Comparison of ENCODE assay signal across 25 cellular contexts in genomic region chr4:30776451-30776850, GRCh38. TPM values are rescaled to one million over a fixed set of nuclear protein-coding genes. Genes with fewer than 3 reads are reported as not detected.
"Had no signal": no experiment of that assay in that cellular context is flagged by ENCODE, and none has a peak within 500 bp of the region (broad histone marks: within the 10 kb centered on the region; RNA-seq: fewer than 3 reads in every experiment).

No MANE protein-coding gene starts in this region.

- H3K27ac ChIP-seq: adrenal gland, RWPE1, SJSA1, WERI-Rb-1 had no signal

- H3K4me3 Mint-ChIP-seq: activated CD4-positive, alpha-beta T cell treated with anti-CD3 and anti-CD28 coated beads for 36 hours; activated CD8-positive, alpha-beta T cell treated with anti-CD3 and anti-CD28 coated beads for 36 hours; activated naive CD8-positive, alpha-beta T cell treated with anti-CD3 and anti-CD28 coated beads, Interleukin-2, amount 10 ng/mL, durations not matched to agents 7 days and 5 days; activated T-cell treated with anti-CD3 and anti-CD28 coated beads, Interleukin-2, amount 50 U/mL, for 72 hours; brain; central memory CD8-positive, alpha-beta T cell had no signal

- H3K27me3 Mint-ChIP-seq: activated CD4-positive, alpha-beta T cell treated with anti-CD3 and anti-CD28 coated beads for 36 hours; activated CD8-positive, alpha-beta T cell treated with anti-CD3 and anti-CD28 coated beads for 36 hours; activated naive CD8-positive, alpha-beta T cell treated with anti-CD3 and anti-CD28 coated beads, Interleukin-2, amount 10 ng/mL, durations not matched to agents 7 days and 5 days; central memory CD8-positive, alpha-beta T cell had no signal

- H3K9me3 ChIP-seq: adrenal gland, Peyer's patch, SJSA1 had no signal

- H3K27ac Mint-ChIP-seq: activated CD4-positive, alpha-beta T cell treated with anti-CD3 and anti-CD28 coated beads for 36 hours; activated CD8-positive, alpha-beta T cell treated with anti-CD3 and anti-CD28 coated beads for 36 hours; activated naive CD8-positive, alpha-beta T cell treated with anti-CD3 and anti-CD28 coated beads, Interleukin-2, amount 10 ng/mL, durations not matched to agents 7 days and 5 days; activated T-cell treated with anti-CD3 and anti-CD28 coated beads, Interleukin-2, amount 50 U/mL, for 72 hours; brain had no signal

- H3K4me1 Mint-ChIP-seq: activated CD4-positive, alpha-beta T cell treated with anti-CD3 and anti-CD28 coated beads for 36 hours; activated naive CD8-positive, alpha-beta T cell treated with anti-CD3 and anti-CD28 coated beads, Interleukin-2, amount 10 ng/mL, durations not matched to agents 7 days and 5 days; central memory CD8-positive, alpha-beta T cell had no signal

- H3K4me3 ChIP-seq: adrenal gland, Peyer's patch, SJSA1 had no signal

- DNase-seq: activated CD4-positive, alpha-beta T cell treated with anti-CD3 and anti-CD28 coated beads for 36 hours; activated CD8-positive, alpha-beta memory T cell treated with anti-CD3 and anti-CD28 coated beads, Interleukin-2, amount 50 U/mL, for 4 hours; activated CD8-positive, alpha-beta T cell treated with anti-CD3 and anti-CD28 coated beads for 36 hours; activated naive CD4-positive, alpha-beta T cell treated with anti-CD3 and anti-CD28 coated beads, Interleukin-2, amount 50 U/mL, for 16 hours; activated naive CD8-positive, alpha-beta T cell treated with anti-CD3 and anti-CD28 coated beads, Interleukin-2, amount 10 ng/mL, durations not matched to agents 7 days and 5 days; activated T-cell treated with anti-CD3 and anti-CD28 coated beads, Interleukin-2, amount 50 U/mL, for 72 hours; adrenal gland; aorta; MM.1S; NCI-H1105 treated with DMSO at 0.1 percent for 48 hours; NCI-H1436 treated with DMSO at 0.1 percent for 48 hours; NCI-H187; NCI-H2081; NCI-H446; NCI-H524; Peyer's patch; Right ventricle myocardium superior; SW 1271; WERI-Rb-1 had no signal

- H3K27me3 ChIP-seq: adrenal gland, Peyer's patch, SJSA1 had no signal

- H3K36me3 Mint-ChIP-seq: activated naive CD8-positive, alpha-beta T cell treated with anti-CD3 and anti-CD28 coated beads, Interleukin-2, amount 10 ng/mL, durations not matched to agents 7 days and 5 days had no signal

- ATAC-seq: activated CD4-positive, alpha-beta T cell treated with anti-CD3 and anti-CD28 coated beads for 36 hours; activated CD8-positive, alpha-beta T cell treated with anti-CD3 and anti-CD28 coated beads for 36 hours; activated T-cell treated with anti-CD3 and anti-CD28 coated beads, Interleukin-2, amount 50 U/mL, for 72 hours; SK-N-SH treated with all-trans-retinoic acid at 6 μM for 48 hours had no signal

- H3K4me1 ChIP-seq: adrenal gland, Peyer's patch, SJSA1 had no signal

- H3K9me3 Mint-ChIP-seq: activated naive CD8-positive, alpha-beta T cell treated with anti-CD3 and anti-CD28 coated beads, Interleukin-2, amount 10 ng/mL, durations not matched to agents 7 days and 5 days; brain; central memory CD8-positive, alpha-beta T cell had no signal

- H3K36me3 ChIP-seq: adrenal gland, Peyer's patch, SJSA1, WERI-Rb-1 had no signal

RNA-seq across cellular contexts. Expression of gene PCDH7, which starts 56.3 kb away (rescaled TPM):
- total RNA-seq: activated CD4-positive, alpha-beta T cell treated with anti-CD3 and anti-CD28 coated beads for 36 hours; activated CD8-positive, alpha-beta T cell treated with anti-CD3 and anti-CD28 coated beads for 36 hours; activated naive CD8-positive, alpha-beta T cell treated with anti-CD3 and anti-CD28 coated beads, Interleukin-2, amount 10 ng/mL, durations not matched to agents 7 days and 5 days; activated T-cell treated with anti-CD3 and anti-CD28 coated beads, Interleukin-2, amount 50 U/mL, for 72 hours; T-helper 1 cell treated with Interleukin-12 subunit alpha and Interleukin-12 subunit beta and Interleukin-4 antibody, amounts not matched to agents 30 ng/mL and 1 ng/mL, for 36 hours had no signal
